12 cellular contexts compared by ENCODE assay signal in the genomic region with DNA sequence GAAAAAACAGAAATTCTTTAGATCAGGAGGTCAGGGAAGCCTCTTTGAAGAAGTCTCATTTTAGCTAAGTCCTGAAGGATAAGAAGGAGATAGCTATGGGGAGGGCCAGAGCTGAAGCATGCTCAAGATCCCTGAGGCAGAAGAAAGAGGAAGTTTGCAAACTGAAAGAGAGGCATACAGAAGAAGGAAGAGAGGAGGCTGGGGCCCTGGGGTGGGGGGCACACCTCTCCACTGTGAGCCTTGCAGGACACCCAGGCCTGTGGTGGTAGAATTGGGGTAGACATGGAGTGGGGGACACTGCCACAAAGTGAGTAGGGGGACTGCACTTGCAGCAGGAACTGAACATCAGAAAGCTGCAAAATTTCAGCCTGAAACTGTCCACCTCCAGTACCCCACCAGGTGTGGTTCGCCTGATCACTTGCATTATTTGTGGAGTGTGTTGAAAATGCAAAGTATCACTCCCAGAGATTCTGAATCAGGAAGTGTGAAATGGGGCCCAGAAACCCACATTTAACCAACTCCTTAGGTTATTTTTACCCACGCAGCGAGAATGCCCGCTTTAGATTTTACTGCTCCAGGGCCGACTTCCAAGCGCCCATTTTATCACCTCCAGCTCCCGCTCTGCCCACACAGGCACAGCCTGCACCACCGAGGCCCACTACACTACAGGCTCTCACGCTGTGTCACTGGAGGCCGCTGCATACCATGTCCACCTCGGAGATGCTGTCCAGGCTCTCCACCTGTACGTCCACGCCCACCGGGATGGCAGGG. TPM values are rescaled to one million over a fixed set of nuclear protein-coding genes. Genes with fewer than 3 reads are reported as not detected.
DNase-seq lines count a peak whose midpoint lies in the region; ATAC-seq and TF ChIP-seq lines count a peak whose summit lies in the region.
"Had no signal": no experiment of that assay in that cellular context is flagged by ENCODE, and none has a peak within 500 bp of the region (broad histone marks: within the 10 kb centered on the region; RNA-seq: fewer than 3 reads in every experiment).

No MANE protein-coding gene starts in this region.

- no peaks in the 10 kb centered on the region for H3K36me3 ChIP-seq in Loucy (ENCODE audit: insufficient read depth, low read length)

- DNase-seq in memory B cell (ENCODE audit: low spot score in 2 of 2) (no peak), immature natural killer cell (no peak), NCI-H2171 treated with DMSO at 0.1 percent for 48 hours (lab: John Stamatoyannopoulos, UW) (no peak)
- DNase-seq in central memory CD4-positive, alpha-beta T cell = no peak
- no peak for DNase-seq in activated CD4-positive, alpha-beta T cell treated with anti-CD3 and anti-CD28 coated beads for 48 hours
- DNase-seq: IMR-90, NCI-H748 treated with DMSO at 0.1 percent for 48 hours had no signal

- no peaks in the 10 kb centered on the region for H3K79me2 ChIP-seq in Loucy (ENCODE audit: insufficient read depth, low read length)

- H3K36me3 Mint-ChIP-seq in memory B cell (peaks cover 4% of the 10 kb centered on the region), immature natural killer cell (peaks cover 0 to 4% (median 0%) of the 10 kb centered on the region in 3 donors)

- peak overlapping the region; percentile 18 for H3K9ac ChIP-seq in Loucy (ENCODE audit: low read depth, low read length, poor library complexity, severe bottlenecking)

- peaks cover 15% of the 10 kb centered on the region for H3K4me1 ChIP-seq in Loucy (ENCODE audit: insufficient read depth, low read length, poor library complexity, severe bottlenecking)

- peak overlapping the region; percentile 4 for H3K4me2 ChIP-seq in Loucy (ENCODE audit: low read depth, low read length, poor library complexity, severe bottlenecking)

- H4K20me1 ChIP-seq in Loucy (ENCODE audit: insufficient read depth, low read length, poor library complexity, severe bottlenecking) = no peaks in the 10 kb centered on the region

- ATAC-seq in GM18858 (IDR thresholded peaks at IDR 0.05; ENCODE audit: unreplicated experiment) (peak; percentile 64), GM21723 (IDR thresholded peaks at IDR 0.05; ENCODE audit: unreplicated experiment) (peak; percentile 74), memory B cell (ENCODE audit: low read depth) (peak; percentile 80)
- ATAC-seq: activated CD4-positive, CD25-positive, alpha-beta regulatory T cell treated with anti-CD3 and anti-CD28 coated beads, Interleukin-2, amount 50 U/mL, for 24 hours had no signal

- H3K27me3 Mint-ChIP-seq in memory B cell (peaks cover 2% of the 10 kb centered on the region), immature natural killer cell (ENCODE audit: low read depth in 3 of 3) (peaks cover 0 to 2% (median 2%) of the 10 kb centered on the region in 3 donors)

- H3K9me2 ChIP-seq in Loucy (replicated peaks; ENCODE audit: low read depth, low read length) = no peaks in the 10 kb centered on the region

- no peaks in the 10 kb centered on the region for H3K9me3 ChIP-seq in Loucy (ENCODE audit: insufficient read depth, low read depth, low read length)

- peak overlapping the region; percentile 84 for H2AFZ ChIP-seq in Loucy (ENCODE audit: low read length)

- no peaks in the 10 kb centered on the region for H3K27me3 ChIP-seq in Loucy (ENCODE audit: insufficient read depth, low read length, poor library complexity, severe bottlenecking)

- H3F3A ChIP-seq in Loucy (ENCODE audit: low read depth) = no peaks in the 10 kb centered on the region

- H3K27ac Mint-ChIP-seq in memory B cell (no peak overlapping the region), immature natural killer cell (no peak overlapping the region)
- H3K27ac Mint-ChIP-seq: progenitor cell of endocrine pancreas had no signal

- H3K9me3 Mint-ChIP-seq in memory B cell (no peaks in the 10 kb centered on the region), immature natural killer cell (no peaks in the 10 kb centered on the region)

- no peak overlapping the region for H3K4me3 ChIP-seq in Loucy (ENCODE audit: low read length, poor library complexity, severe bottlenecking)

- no peak for TF ChIP-seq CTCF in Loucy (conservative IDR thresholded peaks at IDR 0.05; ENCODE audit: low read length)

- H3K4me1 Mint-ChIP-seq in memory B cell (peaks cover 10% of the 10 kb centered on the region), immature natural killer cell (no peaks in the 10 kb centered on the region)

- no peak overlapping the region for H3K4me3 Mint-ChIP-seq in memory B cell
- no peak overlapping the region for H3K4me3 Mint-ChIP-seq in immature natural killer cell

RNA-seq across cellular contexts. Expression of a gene that starts 44.0 kb away (rescaled TPM):
- not detected for polyA plus RNA-seq in immature natural killer cell

RNA-seq across cellular contexts. Expression of a gene that starts 54.0 kb away (rescaled TPM):
- not detected for polyA plus RNA-seq in immature natural killer cell
- polyA plus RNA-seq: IMR-90 had no signal
